9 cellular contexts compared by ENCODE assay signal in genomic region chr1:234315091-234315541, GRCh38. TPM values are rescaled to one million over a fixed set of nuclear protein-coding genes. Genes with fewer than 3 reads are reported as not detected.
DNase-seq lines count a peak whose midpoint lies in the region; ATAC-seq lines count a peak whose summit lies in the region.
"Had no signal": no experiment of that assay in that cellular context is flagged by ENCODE, and none has a peak within 500 bp of the region (broad histone marks: within the 10 kb centered on the region; RNA-seq: fewer than 3 reads in every experiment).

No MANE protein-coding gene starts in this region.

- peak; percentile 72 for DNase-seq in EL
- DNase-seq in HT1080 (ENCODE audit: low read depth): peak; percentile 87
- no peak for DNase-seq in activated T-helper 1 cell treated with anti-CD3 and anti-CD28 coated beads, Interleukin-12 subunit alpha, Interleukin-12 subunit beta, Interleukin-2, Interleukin-4 antibody, amounts not matched to agents 30 ng/mL and 10 ng/mL and 1 ng/mL, durations not matched to agents 14 hours and 24 hours and 36 hours (ENCODE audit: low spot score)
- DNase-seq in kidney glomerular epithelial cell (lab: John Stamatoyannopoulos, UW): peak; percentile 12
- DNase-seq in OCI-M2 (lab: John Stamatoyannopoulos, UW; ENCODE audit: unreplicated experiment): no peak
- DNase-seq: ovary had no signal

- no peaks in the 10 kb centered on the region for H3K9me3 Mint-ChIP-seq in activated T-helper 1 cell treated with anti-CD3 and anti-CD28 coated beads, Interleukin-12 subunit alpha, Interleukin-12 subunit beta, Interleukin-2, Interleukin-4 antibody, amounts not matched to agents 30 ng/mL and 10 ng/mL and 1 ng/mL, durations not matched to agents 14 hours and 24 hours and 36 hours

- peaks cover 5% of the 10 kb centered on the region for H3K27me3 Mint-ChIP-seq in activated T-helper 1 cell treated with anti-CD3 and anti-CD28 coated beads, Interleukin-12 subunit alpha, Interleukin-12 subunit beta, Interleukin-2, Interleukin-4 antibody, amounts not matched to agents 30 ng/mL and 10 ng/mL and 1 ng/mL, durations not matched to agents 14 hours and 24 hours and 36 hours (ENCODE audit: insufficient read depth)

- peak overlapping the region; percentile 12 for H3K4me3 Mint-ChIP-seq in activated T-helper 1 cell treated with anti-CD3 and anti-CD28 coated beads, Interleukin-12 subunit alpha, Interleukin-12 subunit beta, Interleukin-2, Interleukin-4 antibody, amounts not matched to agents 30 ng/mL and 10 ng/mL and 1 ng/mL, durations not matched to agents 14 hours and 24 hours and 36 hours

- H3K4me1 Mint-ChIP-seq in activated T-helper 1 cell treated with anti-CD3 and anti-CD28 coated beads, Interleukin-12 subunit alpha, Interleukin-12 subunit beta, Interleukin-2, Interleukin-4 antibody, amounts not matched to agents 30 ng/mL and 10 ng/mL and 1 ng/mL, durations not matched to agents 14 hours and 24 hours and 36 hours (ENCODE audit: low read depth): peaks cover 24% of the 10 kb centered on the region

- no peaks in the 10 kb centered on the region for H3K36me3 Mint-ChIP-seq in activated T-helper 1 cell treated with anti-CD3 and anti-CD28 coated beads, Interleukin-12 subunit alpha, Interleukin-12 subunit beta, Interleukin-2, Interleukin-4 antibody, amounts not matched to agents 30 ng/mL and 10 ng/mL and 1 ng/mL, durations not matched to agents 14 hours and 24 hours and 36 hours (ENCODE audit: low read depth)

- intact Hi-C loops in activated T-helper 1 cell treated with anti-CD3 and anti-CD28 coated beads, Interleukin-12 subunit alpha, Interleukin-12 subunit beta, Interleukin-2, Interleukin-4 antibody, amounts not matched to agents 30 ng/mL and 10 ng/mL and 1 ng/mL, durations not matched to agents 14 hours and 24 hours and 36 hours (cut with micrococcal nuclease): loop anchor here (1.0 kb wide), 1 partner anchor 44 kb away; no protein-coding TSS in a partner anchor

- ATAC-seq in GM21526 (IDR thresholded peaks at IDR 0.05; ENCODE audit: low FRiP score, unreplicated experiment) (no peak), GM19351 (IDR thresholded peaks at IDR 0.05; ENCODE audit: unreplicated experiment) (no peak), HG02759 (IDR thresholded peaks at IDR 0.05; ENCODE audit: unreplicated experiment) (no peak)

- peak overlapping the region; percentile 32 for H3K27ac Mint-ChIP-seq in activated T-helper 1 cell treated with anti-CD3 and anti-CD28 coated beads, Interleukin-12 subunit alpha, Interleukin-12 subunit beta, Interleukin-2, Interleukin-4 antibody, amounts not matched to agents 30 ng/mL and 10 ng/mL and 1 ng/mL, durations not matched to agents 14 hours and 24 hours and 36 hours

RNA-seq across cellular contexts. Expression of gene COA6, which starts 58.1 kb away (rescaled TPM):
- 88.6 and 101 TPM in 2 replicates for total RNA-seq in HT1080 (2014; rRNA removed; shearing (Covaris generic))
- 88.0 and 96.0 TPM in 2 replicates for polyA plus RNA-seq in HT1080 (2015; cell fraction: cytosol; rRNA removed)
- polyA plus RNA-seq in HT1080 (2015; cell fraction: nucleus; rRNA removed): 33.5 and 44.7 TPM in 2 replicates
- 57.2 and 66.9 TPM in 2 replicates for total RNA-seq in activated T-helper 1 cell treated with anti-CD3 and anti-CD28 coated beads, Interleukin-12 subunit alpha, Interleukin-12 subunit beta, Interleukin-2, Interleukin-4 antibody, amounts not matched to agents 30 ng/mL and 10 ng/mL and 1 ng/mL, durations not matched to agents 14 hours and 24 hours and 36 hours

Comparison
In these comparisons a context has a peak if more than half of its experiments do, and no peak if none do; other contexts are left out.
1. DNase-seq: peak in EL (single experiment), HT1080 (single experiment) and kidney glomerular epithelial cell (single experiment); none in activated T-helper 1 cell treated with anti-CD3 and anti-CD28 coated beads, Interleukin-12 subunit alpha, Interleukin-12 subunit beta, Interleukin-2, Interleukin-4 antibody, amounts not matched to agents 30 ng/mL and 10 ng/mL and 1 ng/mL, durations not matched to agents 14 hours and 24 hours and 36 hours (single experiment) and OCI-M2 (single experiment).